Comparison of ENCODE assay signal across 1 cellular context in the genomic region with DNA sequence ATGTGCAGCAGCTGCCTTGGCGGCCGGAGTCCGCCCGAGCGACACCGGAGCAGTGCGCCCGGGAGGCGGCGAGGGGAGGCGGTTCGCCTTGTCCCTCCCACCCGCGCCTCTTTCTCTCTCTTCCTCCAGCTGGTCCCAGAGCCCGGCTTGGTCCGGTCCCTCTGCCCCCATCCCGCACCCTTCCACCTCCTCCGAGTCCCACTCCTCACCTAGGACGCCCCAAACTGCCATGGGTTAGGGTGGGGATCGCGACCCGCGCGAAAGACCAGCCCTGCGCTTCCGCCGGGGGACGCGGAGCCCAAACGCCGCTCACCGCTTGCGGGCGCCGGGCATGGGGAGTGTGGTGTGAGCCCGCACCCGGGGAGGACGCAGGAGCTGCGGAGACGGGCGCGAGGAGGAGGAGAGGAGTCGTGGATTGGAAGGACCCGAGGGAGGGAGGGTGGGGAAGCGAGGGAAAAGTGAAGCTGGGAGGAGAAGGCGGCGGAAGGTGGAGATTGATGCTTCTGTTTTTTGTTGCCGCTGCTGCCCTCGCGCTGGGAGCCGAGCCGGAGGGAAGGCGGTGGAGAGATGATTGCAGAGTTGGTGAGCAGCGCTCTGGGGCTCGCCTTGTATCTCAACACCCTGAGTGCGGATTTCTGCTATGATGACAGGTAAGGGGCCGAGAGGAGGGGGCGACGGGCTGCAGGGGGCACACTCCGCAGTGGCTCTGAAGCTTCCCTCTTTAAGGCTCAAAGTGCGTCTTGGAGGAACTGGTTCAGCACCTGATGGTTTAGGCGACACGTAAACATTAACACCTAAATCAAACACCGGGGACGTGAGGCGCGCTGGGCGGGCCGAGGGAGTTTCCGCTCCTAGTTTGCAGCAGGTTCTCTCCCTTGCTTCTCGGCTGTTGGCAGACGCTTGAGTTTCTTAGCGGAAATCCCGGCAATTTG.
TF ChIP-seq lines count a peak whose summit lies in the region.

No MANE protein-coding gene starts in this region.

TF ChIP-seq in HEK293, 187 proteins besides CTCF, POLR2A, EP300 and RAD21 (continued from another document):
- TF ChIP-seq, protein P1, sequence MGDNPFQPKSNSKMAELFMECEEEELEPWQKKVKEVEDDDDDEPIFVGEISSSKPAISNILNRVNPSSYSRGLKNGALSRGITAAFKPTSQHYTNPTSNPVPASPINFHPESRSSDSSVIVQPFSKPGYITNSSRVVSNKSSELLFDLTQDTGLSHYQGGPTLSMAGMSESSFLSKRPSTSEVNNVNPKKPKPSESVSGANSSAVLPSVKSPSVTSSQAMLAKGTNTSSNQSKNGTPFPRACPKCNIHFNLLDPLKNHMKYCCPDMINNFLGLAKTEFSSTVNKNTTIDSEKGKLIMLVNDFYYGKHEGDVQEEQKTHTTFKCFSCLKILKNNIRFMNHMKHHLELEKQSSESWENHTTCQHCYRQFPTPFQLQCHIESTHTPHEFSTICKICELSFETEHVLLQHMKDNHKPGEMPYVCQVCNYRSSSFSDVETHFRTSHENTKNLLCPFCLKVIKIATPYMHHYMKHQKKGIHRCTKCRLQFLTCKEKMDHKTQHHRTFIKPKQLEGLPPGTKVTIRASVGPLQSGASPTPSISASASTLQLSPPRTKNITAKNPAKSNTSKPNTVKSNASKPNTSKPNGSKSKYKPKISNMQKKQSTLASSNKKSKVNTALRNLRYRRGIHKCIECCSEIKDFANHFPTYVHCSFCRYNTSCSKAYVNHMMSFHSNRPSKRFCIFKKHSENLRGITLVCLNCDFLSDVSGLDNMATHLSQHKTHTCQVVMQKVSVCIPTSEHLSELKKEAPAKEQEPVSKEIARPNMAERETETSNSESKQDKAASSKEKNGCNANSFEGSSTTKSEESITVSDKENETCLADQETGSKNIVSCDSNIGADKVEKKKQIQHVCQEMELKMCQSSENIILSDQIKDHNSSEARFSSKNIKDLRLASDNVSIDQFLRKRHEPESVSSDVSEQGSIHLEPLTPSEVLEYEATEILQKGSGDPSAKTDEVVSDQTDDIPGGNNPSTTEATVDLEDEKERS (tag by site-specific recombination; IDR thresholded peaks at IDR 0.05): no peak
- TF ChIP-seq, protein P2, sequence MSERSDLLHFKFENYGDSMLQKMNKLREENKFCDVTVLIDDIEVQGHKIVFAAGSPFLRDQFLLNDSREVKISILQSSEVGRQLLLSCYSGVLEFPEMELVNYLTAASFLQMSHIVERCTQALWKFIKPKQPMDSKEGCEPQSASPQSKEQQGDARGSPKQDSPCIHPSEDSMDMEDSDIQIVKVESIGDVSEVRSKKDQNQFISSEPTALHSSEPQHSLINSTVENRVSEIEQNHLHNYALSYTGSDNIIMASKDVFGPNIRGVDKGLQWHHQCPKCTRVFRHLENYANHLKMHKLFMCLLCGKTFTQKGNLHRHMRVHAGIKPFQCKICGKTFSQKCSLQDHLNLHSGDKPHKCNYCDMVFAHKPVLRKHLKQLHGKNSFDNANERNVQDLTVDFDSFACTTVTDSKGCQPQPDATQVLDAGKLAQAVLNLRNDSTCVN (tag by site-specific recombination; optimal IDR thresholded peaks at IDR 0.05): peak; percentile 85
- TF ChIP-seq ZNF548 (tag by site-specific recombination; IDR thresholded peaks at IDR 0.05) (no peak), ZNF529 (tag by site-specific recombination; IDR thresholded peaks at IDR 0.05; ENCODE audit: insufficient replicate concordance) (no peak), EGR2 (tag by site-specific recombination; IDR thresholded peaks at IDR 0.05; ENCODE audit: low read depth) (peak; percentile 31; the same call in 1 of the 2 replicates), ZNF211 (tag by site-specific recombination; IDR thresholded peaks at IDR 0.05; ENCODE audit: low read depth) (no peak), ZNF555 (tag by site-specific recombination; conservative IDR thresholded peaks at IDR 0.05) (no peak), ZNF629 (tag by site-specific recombination; IDR thresholded peaks at IDR 0.05) (no peak), ZNF341 (tag by site-specific recombination; IDR thresholded peaks at IDR 0.05; ENCODE audit: low read depth) (peak; percentile 72), ZXDB (tag by site-specific recombination; IDR thresholded peaks at IDR 0.05) (no peak), ZNF707 (tag by site-specific recombination; IDR thresholded peaks at IDR 0.05) (no peak), ZNF777 (tag by site-specific recombination; IDR thresholded peaks at IDR 0.05; ENCODE audit: borderline replicate concordance) (peak; percentile 85)
- TF ChIP-seq, protein P3, sequence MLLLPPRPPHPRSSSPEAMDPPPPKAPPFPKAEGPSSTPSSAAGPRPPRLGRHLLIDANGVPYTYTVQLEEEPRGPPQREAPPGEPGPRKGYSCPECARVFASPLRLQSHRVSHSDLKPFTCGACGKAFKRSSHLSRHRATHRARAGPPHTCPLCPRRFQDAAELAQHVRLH (tag by site-specific recombination; IDR thresholded peaks at IDR 0.05): no peak
- TF ChIP-seq, protein P4, sequence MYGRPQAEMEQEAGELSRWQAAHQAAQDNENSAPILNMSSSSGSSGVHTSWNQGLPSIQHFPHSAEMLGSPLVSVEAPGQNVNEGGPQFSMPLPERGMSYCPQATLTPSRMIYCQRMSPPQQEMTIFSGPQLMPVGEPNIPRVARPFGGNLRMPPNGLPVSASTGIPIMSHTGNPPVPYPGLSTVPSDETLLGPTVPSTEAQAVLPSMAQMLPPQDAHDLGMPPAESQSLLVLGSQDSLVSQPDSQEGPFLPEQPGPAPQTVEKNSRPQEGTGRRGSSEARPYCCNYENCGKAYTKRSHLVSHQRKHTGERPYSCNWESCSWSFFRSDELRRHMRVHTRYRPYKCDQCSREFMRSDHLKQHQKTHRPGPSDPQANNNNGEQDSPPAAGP (tag by site-specific recombination; IDR thresholded peaks at IDR 0.05): no peak
- TF ChIP-seq, protein P5, sequence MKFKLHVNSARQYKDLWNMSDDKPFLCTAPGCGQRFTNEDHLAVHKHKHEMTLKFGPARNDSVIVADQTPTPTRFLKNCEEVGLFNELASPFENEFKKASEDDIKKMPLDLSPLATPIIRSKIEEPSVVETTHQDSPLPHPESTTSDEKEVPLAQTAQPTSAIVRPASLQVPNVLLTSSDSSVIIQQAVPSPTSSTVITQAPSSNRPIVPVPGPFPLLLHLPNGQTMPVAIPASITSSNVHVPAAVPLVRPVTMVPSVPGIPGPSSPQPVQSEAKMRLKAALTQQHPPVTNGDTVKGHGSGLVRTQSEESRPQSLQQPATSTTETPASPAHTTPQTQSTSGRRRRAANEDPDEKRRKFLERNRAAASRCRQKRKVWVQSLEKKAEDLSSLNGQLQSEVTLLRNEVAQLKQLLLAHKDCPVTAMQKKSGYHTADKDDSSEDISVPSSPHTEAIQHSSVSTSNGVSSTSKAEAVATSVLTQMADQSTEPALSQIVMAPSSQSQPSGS (tag by site-specific recombination; IDR thresholded peaks at IDR 0.05; ENCODE audit: low read depth): no peak
TF ChIP-seq in HEK293: peak in this region for 36.
